ENCODE assay signal across 10 cellular contexts in genomic region chr1:173409613-173410012, GRCh38.
A peak's percentile ranks its signal among the peaks of the same experiment; 100 is the strongest.
DNase-seq lines count a peak whose midpoint lies in the region; ATAC-seq and TF ChIP-seq lines count a peak whose summit lies in the region.
"Had no signal": no experiment of that assay in that cellular context is flagged by ENCODE, and none has a peak within 500 bp of the region (broad histone marks: within the 10 kb centered on the region; RNA-seq: fewer than 3 reads in every experiment).

No MANE protein-coding gene starts in this region.

- H3K36me3 Mint-ChIP-seq in natural killer cell treated with Interleukin-12 subunit alpha and Interleukin-12 subunit beta and Interleukin-15 and Interleukin-18, amount 100 ng/mL, for 72 hours, result no peaks in the 10 kb centered on the region
- H3K36me3 Mint-ChIP-seq in activated naive CD4-positive, alpha-beta T cell treated with anti-CD3 and anti-CD28 coated beads for 36 hours (ENCODE audit: low read depth), result no peaks in the 10 kb centered on the region

- H3K4me1 ChIP-seq in mammary epithelial cell (ENCODE audit: insufficient read depth, low read length), result peaks cover 20% of the 10 kb centered on the region

- H3K9ac ChIP-seq in mammary epithelial cell (ENCODE audit: insufficient read depth, low read length), result no peak overlapping the region

- 13% methylated on average over 3 of the region's 3 CpGs for WGBS in mammary epithelial cell (ENCODE audit: low coverage, missing lambda C conversion rate)

- peak in 1 of 2 donors; percentile 35 for ATAC-seq in natural killer cell treated with Interleukin-12 subunit alpha and Interleukin-12 subunit beta and Interleukin-15 and Interleukin-18, amount 100 ng/mL, for 72 hours
- ATAC-seq in GM18861 (IDR thresholded peaks at IDR 0.05; ENCODE audit: unreplicated experiment), result no peak

- H3K9me3 Mint-ChIP-seq in natural killer cell treated with Interleukin-12 subunit alpha and Interleukin-12 subunit beta and Interleukin-15 and Interleukin-18, amount 100 ng/mL, for 72 hours, result no peaks in the 10 kb centered on the region
- H3K9me3 Mint-ChIP-seq in activated naive CD4-positive, alpha-beta T cell treated with anti-CD3 and anti-CD28 coated beads for 36 hours, result no peaks in the 10 kb centered on the region
- H3K9me3 Mint-ChIP-seq: brain; T-helper 1 cell treated with Interleukin-12 subunit alpha and Interleukin-12 subunit beta and Interleukin-4 antibody, amounts not matched to agents 30 μg/mL and 1 μg/mL, for 36 hours had no signal

- in situ Hi-C loops in mammary epithelial cell (cut with MboI; ENCODE audit: low sequenced_read_pairs in 2 of 2), result loop anchor here (5.0 to 25.0 kb wide), 2 partner anchors 147 to 157 kb away; no protein-coding TSS in a partner anchor

- no peaks in the 10 kb centered on the region for H4K20me1 ChIP-seq in mammary epithelial cell (ENCODE audit: insufficient read depth, low read length)

- dilution Hi-C loops in mammary epithelial cell (cut with HindIII; ENCODE audit: low sequenced_read_pairs), result loop anchor here (25.0 kb wide), 1 partner anchor 647 kb away; no protein-coding TSS in a partner anchor

- no peak overlapping the region for H2AFZ ChIP-seq in mammary epithelial cell (ENCODE audit: low read depth, low read length)

- DNase-seq in GM03348 (ENCODE audit: low spot score) (peak; percentile 79), NCI-H226 (peak; percentile 91), mammary epithelial cell (peak; percentile 37), NCI-H187 treated with DMSO at 0.1 percent for 48 hours (lab: John Stamatoyannopoulos, UW) (no peak)
- no peak for DNase-seq in natural killer cell treated with Interleukin-12 subunit alpha and Interleukin-12 subunit beta and Interleukin-15 and Interleukin-18, amount 100 ng/mL, for 72 hours (ENCODE audit: low spot score)
- DNase-seq in activated naive CD4-positive, alpha-beta T cell treated with anti-CD3 and anti-CD28 coated beads for 36 hours, result no peak
- no peak for DNase-seq in activated CD4-positive, alpha-beta T cell treated with anti-CD3 and anti-CD28 coated beads, Interleukin-2, amount 50 U/mL, for 4 hours

- intact Hi-C loops in mammary epithelial cell (cut with micrococcal nuclease), result loop anchor here (5.0 kb wide), 3 partner anchors 582 to 662 kb away; no protein-coding TSS in a partner anchor
- intact Hi-C loops in activated naive CD4-positive, alpha-beta T cell treated with anti-CD3 and anti-CD28 coated beads for 36 hours (cut with micrococcal nuclease), result loop anchor here (1.0 to 5.0 kb wide), 5 partner anchors 47 to 664 kb away; partner anchors contain the start of gene TNFSF4

- no peaks in the 10 kb centered on the region for H3K27me3 ChIP-seq in mammary epithelial cell (ENCODE audit: insufficient read depth, low read length)

- H3K27ac ChIP-seq in mammary epithelial cell (ENCODE audit: insufficient read depth, low read depth, low read length), result no peak overlapping the region

- no TSS peak for BruUV-seq in mammary epithelial cell (replicated peaks; lab: Mats Ljungman, UMichigan)

- no peaks in the 10 kb centered on the region for H3K27me3 Mint-ChIP-seq in natural killer cell treated with Interleukin-12 subunit alpha and Interleukin-12 subunit beta and Interleukin-15 and Interleukin-18, amount 100 ng/mL, for 72 hours
- no peaks in the 10 kb centered on the region for H3K27me3 Mint-ChIP-seq in activated naive CD4-positive, alpha-beta T cell treated with anti-CD3 and anti-CD28 coated beads for 36 hours (ENCODE audit: low read depth)

- H3K9me3 ChIP-seq in mammary epithelial cell (replicated peaks; ENCODE audit: insufficient read depth, low read length), result no peaks in the 10 kb centered on the region

- H3K4me3 ChIP-seq in mammary epithelial cell (replicated peaks in 1 of 3; ENCODE audit: insufficient read depth in 1 of 3, low read depth in 2 of 3, low read length in 3 of 3), result no peak overlapping the region

- H3K4me1 Mint-ChIP-seq in natural killer cell treated with Interleukin-12 subunit alpha and Interleukin-12 subunit beta and Interleukin-15 and Interleukin-18, amount 100 ng/mL, for 72 hours (ENCODE audit: low read depth in 2 of 2), result peaks cover 60 to 76% of the 10 kb centered on the region in 2 donors
- peaks cover 36% of the 10 kb centered on the region for H3K4me1 Mint-ChIP-seq in activated naive CD4-positive, alpha-beta T cell treated with anti-CD3 and anti-CD28 coated beads for 36 hours (ENCODE audit: low read depth)
- H3K4me1 Mint-ChIP-seq: brain had no signal

- no peaks in the 10 kb centered on the region for H3K79me2 ChIP-seq in mammary epithelial cell (ENCODE audit: insufficient read depth, low read length)

- H3K4me3 Mint-ChIP-seq in natural killer cell treated with Interleukin-12 subunit alpha and Interleukin-12 subunit beta and Interleukin-15 and Interleukin-18, amount 100 ng/mL, for 72 hours, result peak overlapping the region; percentile 56
- H3K4me3 Mint-ChIP-seq in activated naive CD4-positive, alpha-beta T cell treated with anti-CD3 and anti-CD28 coated beads for 36 hours, result no peak overlapping the region
- H3K4me3 Mint-ChIP-seq: brain; T-helper 1 cell treated with Interleukin-12 subunit alpha and Interleukin-12 subunit beta and Interleukin-4 antibody, amounts not matched to agents 30 μg/mL and 1 μg/mL, for 36 hours had no signal

- H3K36me3 ChIP-seq in mammary epithelial cell (ENCODE audit: insufficient read depth, low read length), result no peaks in the 10 kb centered on the region

- no peak for TF ChIP-seq CTCF in mammary epithelial cell (conservative IDR thresholded peaks at IDR 0.05 in 1 of 2, IDR thresholded peaks at IDR 0.05 in 1 of 2; ENCODE audit: extremely low read depth in 1 of 2, insufficient read depth in 1 of 2, low read depth in 1 of 2, low read length in 2 of 2)

- peak overlapping the region; percentile 30 for H3K4me2 ChIP-seq in mammary epithelial cell (ENCODE audit: insufficient read depth, low read depth, low read length)

- CTCF ChIA-PET in mammary epithelial cell (lab: Charles Lee; ENCODE audit: low non-redundant PET), result interaction anchor here (0.6 kb wide), 1 partner anchor 146 kb away, joined by 3 read pairs; no protein-coding TSS in a partner anchor
- CTCF ChIA-PET in activated naive CD4-positive, alpha-beta T cell treated with anti-CD3 and anti-CD28 coated beads for 36 hours (lab: Charles Lee), result interaction anchor here (1.0 to 2.0 kb wide), 2 partner anchors 20 to 353 kb away, joined by 3 to 6 read pairs; no protein-coding TSS in a partner anchor

- peak overlapping the region; percentile 87 to 93 for H3K27ac Mint-ChIP-seq in natural killer cell treated with Interleukin-12 subunit alpha and Interleukin-12 subunit beta and Interleukin-15 and Interleukin-18, amount 100 ng/mL, for 72 hours
- no peak overlapping the region for H3K27ac Mint-ChIP-seq in activated naive CD4-positive, alpha-beta T cell treated with anti-CD3 and anti-CD28 coated beads for 36 hours
- H3K27ac Mint-ChIP-seq: brain; T-helper 1 cell treated with Interleukin-12 subunit alpha and Interleukin-12 subunit beta and Interleukin-4 antibody, amounts not matched to agents 30 μg/mL and 1 μg/mL, for 36 hours had no signal

Comparison
In these comparisons a context has a peak if more than half of its experiments do, and no peak if none do; other contexts are left out.
1. DNase-seq: peak in GM03348 (single experiment), NCI-H226 (single experiment) and mammary epithelial cell (single experiment); none in natural killer cell treated with Interleukin-12 subunit alpha and Interleukin-12 subunit beta and Interleukin-15 and Interleukin-18, amount 100 ng/mL, for 72 hours (single experiment), NCI-H187 treated with DMSO at 0.1 percent for 48 hours (single experiment), activated naive CD4-positive, alpha-beta T cell treated with anti-CD3 and anti-CD28 coated beads for 36 hours (single experiment) and activated CD4-positive, alpha-beta T cell treated with anti-CD3 and anti-CD28 coated beads, Interleukin-2, amount 50 U/mL, for 4 hours (0 of 2).